In the genomic region with DNA sequence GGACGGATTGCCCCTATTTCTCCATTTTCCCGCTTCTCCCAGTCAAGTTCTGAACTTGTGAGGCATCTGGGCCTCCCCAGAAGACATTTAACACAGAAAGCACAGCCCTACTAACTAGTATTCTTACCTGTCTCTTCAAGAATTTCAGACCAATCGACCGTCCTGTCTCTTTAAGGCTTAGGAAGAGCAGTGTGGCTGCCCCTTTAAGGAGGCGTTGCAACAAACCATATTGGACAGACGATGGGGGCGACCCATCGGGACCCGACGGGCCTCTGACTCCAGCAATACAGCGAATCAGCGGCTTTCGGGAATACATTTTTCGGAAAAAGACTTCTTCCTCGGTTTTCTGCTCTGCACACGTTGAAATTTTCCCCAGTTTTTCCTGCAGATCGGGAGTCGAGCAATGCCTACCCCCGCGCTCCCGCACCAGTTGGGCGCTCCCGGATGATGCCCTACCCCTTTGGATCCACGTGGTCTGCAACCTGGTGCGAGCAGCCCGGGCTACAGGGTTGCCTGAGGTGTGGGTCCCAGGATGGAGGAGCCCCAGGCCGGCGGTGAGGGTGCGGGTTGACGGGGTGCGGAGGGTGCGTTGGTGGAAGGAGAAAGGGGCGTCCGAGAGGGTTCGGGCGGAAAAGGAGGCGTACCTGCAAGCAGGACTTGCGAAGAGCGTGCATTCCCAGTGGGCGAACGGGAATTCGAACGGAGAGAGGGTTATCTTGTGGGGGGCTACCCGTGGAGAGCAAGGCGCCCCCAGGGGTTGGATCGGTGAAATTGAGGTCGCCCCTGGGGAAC, we compare ENCODE assay signal across 8 cellular contexts. TPM values are rescaled to one million over a fixed set of nuclear protein-coding genes. Genes with fewer than 3 reads are reported as not detected.
A peak's percentile ranks its signal among the peaks of the same experiment; 100 is the strongest.
DNase-seq lines count a peak whose midpoint lies in the region; ATAC-seq and TF ChIP-seq lines count a peak whose summit lies in the region.

A gene with protein sequence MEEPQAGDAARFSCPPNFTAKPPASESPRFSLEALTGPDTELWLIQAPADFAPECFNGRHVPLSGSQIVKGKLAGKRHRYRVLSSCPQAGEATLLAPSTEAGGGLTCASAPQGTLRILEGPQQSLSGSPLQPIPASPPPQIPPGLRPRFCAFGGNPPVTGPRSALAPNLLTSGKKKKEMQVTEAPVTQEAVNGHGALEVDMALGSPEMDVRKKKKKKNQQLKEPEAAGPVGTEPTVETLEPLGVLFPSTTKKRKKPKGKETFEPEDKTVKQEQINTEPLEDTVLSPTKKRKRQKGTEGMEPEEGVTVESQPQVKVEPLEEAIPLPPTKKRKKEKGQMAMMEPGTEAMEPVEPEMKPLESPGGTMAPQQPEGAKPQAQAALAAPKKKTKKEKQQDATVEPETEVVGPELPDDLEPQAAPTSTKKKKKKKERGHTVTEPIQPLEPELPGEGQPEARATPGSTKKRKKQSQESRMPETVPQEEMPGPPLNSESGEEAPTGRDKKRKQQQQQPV (plus strand): TSS at position 480 of the 792 bp plus-strand sequence. CDS start 53 bp downstream, at position 533.

- DNase-seq in NCI-H187 treated with DMSO at 0.1 percent for 48 hours (lab: John Stamatoyannopoulos, UW) = peak; percentile 86
- DNase-seq in T-helper 22 cell (ENCODE audit: low read depth) = peak; percentile 63
- peak in 1 of 2 donors; percentile 87 for DNase-seq in ascending aorta (ENCODE audit: low spot score in 2 of 2)
- peak; percentile 81 to 90 (median 88) for DNase-seq in right cardiac atrium
- DNase-seq in putamen (ENCODE audit: low spot score) = peak; percentile 89
- no peak for DNase-seq in vagina (ENCODE audit: extremely low spot score in 2 of 2)

- no peak for TF ChIP-seq POLR2A in vagina (IDR thresholded peaks at IDR 0.05)

- H3K9me3 ChIP-seq in ascending aorta (no peaks in the 10 kb centered on the region), right cardiac atrium (ENCODE audit: control insufficient read depth, low read length) (no peaks in the 10 kb centered on the region), vagina (no peaks in the 10 kb centered on the region)

- peaks cover 8 to 28% of the 10 kb centered on the region in 2 donors for H3K4me1 ChIP-seq in ascending aorta
- no peaks in the 10 kb centered on the region for H3K4me1 ChIP-seq in right cardiac atrium (ENCODE audit: control insufficient read depth, insufficient read depth, low read length)
- H3K4me1 ChIP-seq in vagina = peaks cover 41% of the 10 kb centered on the region

- ATAC-seq in GM18499 (IDR thresholded peaks at IDR 0.05; ENCODE audit: insufficient read depth, unreplicated experiment) (peak; percentile 50), HG02885 (IDR thresholded peaks at IDR 0.05; ENCODE audit: poor library complexity, unreplicated experiment) (peak; percentile 77), right cardiac atrium (peak; percentile 66 to 67)

- no peaks in the 10 kb centered on the region for H3K27me3 ChIP-seq in ascending aorta
- no peaks in the 10 kb centered on the region for H3K27me3 ChIP-seq in right cardiac atrium (ENCODE audit: control insufficient read depth, insufficient read depth)
- no peaks in the 10 kb centered on the region for H3K27me3 ChIP-seq in vagina

- under 1% methylated on average over 47 of the region's 47 CpGs for WGBS in right cardiac atrium

- peak within 1 kb of the TSS; percentile 68 to 86 for H3K4me3 ChIP-seq in ascending aorta
- H3K4me3 ChIP-seq in right cardiac atrium (ENCODE audit: low read length) = peak within 1 kb of the TSS; percentile 56
- H3K4me3 ChIP-seq in vagina = peak within 1 kb of the TSS; percentile 65 to 69

- H3K27ac ChIP-seq in ascending aorta (peak within 1 kb of the TSS; percentile 93 to 97), right cardiac atrium (ENCODE audit: low read length) (peak within 1 kb of the TSS; percentile 74), vagina (peak within 1 kb of the TSS; percentile 97)

- peaks cover 0 to 7% of the 10 kb centered on the region in 2 donors for H3K36me3 ChIP-seq in ascending aorta
- no peaks in the 10 kb centered on the region for H3K36me3 ChIP-seq in vagina

- TF ChIP-seq CTCF in ascending aorta (IDR thresholded peaks at IDR 0.05) (no peak), vagina (IDR thresholded peaks at IDR 0.05) (peak in 1 of 3 experiments; percentile 27)

- intact Hi-C loops in ascending aorta (cut with DNase I) (loop anchor here (1.0 to 5.0 kb wide), 2 partner anchors 79 to 314 kb away; partner anchors contain the start of gene PPP1R37), right cardiac atrium (cut with DNase I) (no loop called here), vagina (cut with DNase I) (no loop called here)

RNA-seq across cellular contexts. Expression of the gene that starts here (rescaled TPM):
- total RNA-seq in ascending aorta (3.7 TPM), right cardiac atrium (1 to 10 TPM; 4.0 to 6.3 (median 5.0) TPM), vagina (2.2 TPM)
- 4.0 TPM for polyA plus RNA-seq in right cardiac atrium

Comparison
In these comparisons a context has a peak if more than half of its experiments do, and no peak if none do; other contexts are left out.
1. DNase-seq: peak in NCI-H187 treated with DMSO at 0.1 percent for 48 hours (single experiment), T-helper 22 cell (single experiment), right cardiac atrium (3 of 3) and putamen (single experiment); none in vagina (0 of 2).
2. Peak in every context shown above with its lines, with median percentiles within 50 percentile points of each other: ATAC-seq, H3K27ac ChIP-seq and H3K4me3 ChIP-seq.